ENCODE assay signal across 8 cellular contexts in the genomic region with DNA sequence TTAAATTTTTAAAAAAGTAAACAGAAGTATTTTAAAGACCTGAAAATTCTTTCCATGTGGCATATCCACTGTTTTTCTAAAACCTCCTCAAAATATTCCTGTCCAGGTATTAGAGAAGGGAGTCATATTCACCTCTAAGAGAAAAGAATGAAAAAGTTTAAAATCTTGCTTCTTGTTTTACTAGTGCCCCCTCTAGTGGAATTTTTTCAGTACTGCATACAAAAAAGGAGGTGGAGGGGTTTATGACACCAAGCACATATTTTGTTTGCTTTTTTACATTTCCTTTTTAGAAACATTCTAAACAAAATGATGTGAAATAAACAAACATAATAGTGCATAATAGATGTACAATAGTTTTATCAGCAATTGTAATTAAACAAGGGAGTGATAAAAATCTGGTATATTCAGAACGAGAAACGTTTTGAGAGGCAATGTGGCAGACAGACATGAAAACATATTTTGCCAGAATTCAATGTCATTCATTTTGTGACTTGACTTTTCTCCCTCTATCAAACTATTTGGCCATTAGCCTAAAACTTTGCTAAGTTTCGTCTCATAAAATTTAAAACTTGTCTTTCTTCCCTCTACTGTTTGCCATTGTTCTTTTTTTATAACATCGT.
DNase-seq lines count a peak whose midpoint lies in the region; ATAC-seq and TF ChIP-seq lines count a peak whose summit lies in the region.

No MANE protein-coding gene starts in this region.

- H3K27me3 ChIP-seq in DND-41 (ENCODE audit: insufficient read depth, low read length, poor library complexity) (no peaks in the 10 kb centered on the region), HL-60 (ENCODE audit: insufficient read depth, poor library complexity, severe bottlenecking) (no peaks in the 10 kb centered on the region), stomach (no peaks in the 10 kb centered on the region)

- no peak for TF ChIP-seq POLR2A in stomach (IDR thresholded peaks at IDR 0.05)

- intact Hi-C loops in stomach (cut with DNase I; ENCODE audit: low total_unique reads): loop anchor here (10.0 kb wide), 1 partner anchor 478 kb away; no protein-coding TSS in a partner anchor

- DNase-seq in DND-41: no peak
- peak in 1 of 2 experiments; percentile 6 for DNase-seq in HL-60 (ENCODE audit: low read depth in 1 of 2, low spot score in 1 of 2)
- DNase-seq in SHP77 (lab: John Stamatoyannopoulos, UW): peak; percentile 1 to 26
- peak; percentile 24 for DNase-seq in fibroblast of villous mesenchyme (ENCODE audit: low read depth)
- no peak for DNase-seq in stomach
- DNase-seq in activated effector memory CD4-positive, alpha-beta T cell treated with Interleukin-2 at 50 U/mL for 16 hours: no peak

- H3K79me2 ChIP-seq in DND-41 (ENCODE audit: insufficient read depth, low read length): no peaks in the 10 kb centered on the region

- H3K9me3 ChIP-seq in DND-41 (ENCODE audit: insufficient read depth, low read length, severe bottlenecking): no peaks in the 10 kb centered on the region
- no peaks in the 10 kb centered on the region for H3K9me3 ChIP-seq in stomach

- H2AFZ ChIP-seq in DND-41 (ENCODE audit: low read depth, low read length): no peak overlapping the region

- H3K27ac ChIP-seq in DND-41 (ENCODE audit: low read length) (no peak overlapping the region), HL-60 (replicated peaks) (no peak overlapping the region), stomach (no peak overlapping the region)

- no peak overlapping the region for H3K4me2 ChIP-seq in DND-41 (ENCODE audit: insufficient read depth, low read length)

- H3K4me3 ChIP-seq in DND-41 (ENCODE audit: low read depth in 1 of 2, low read length in 2 of 2) (no peak overlapping the region), HL-60 (replicated peaks; ENCODE audit: insufficient read depth, low read length) (no peak overlapping the region), fibroblast of villous mesenchyme (ENCODE audit: low read depth, low read length) (no peak overlapping the region), stomach (no peak overlapping the region)

- H4K20me1 ChIP-seq in DND-41 (ENCODE audit: insufficient read depth, low read length): no peaks in the 10 kb centered on the region

- TF ChIP-seq CTCF in DND-41 (IDR thresholded peaks at IDR 0.05; ENCODE audit: borderline replicate concordance, extremely low read depth, low read length, poor library complexity, severe bottlenecking) (peak; percentile 84), HL-60 (IDR thresholded peaks at IDR 0.05; ENCODE audit: insufficient read depth, low read length) (peak; percentile 42), fibroblast of villous mesenchyme (IDR thresholded peaks at IDR 0.05; ENCODE audit: insufficient read depth, low read depth, low read length) (peak; percentile 69), stomach (IDR thresholded peaks at IDR 0.05) (peak in 4 of 7 experiments; percentile 52 to 80 (median 68))

- ATAC-seq in DND-41 (ENCODE audit: insufficient read depth, low read depth) (no peak), HG02973 (IDR thresholded peaks at IDR 0.05; ENCODE audit: unreplicated experiment) (no peak), HG02571 (IDR thresholded peaks at IDR 0.05; ENCODE audit: unreplicated experiment) (no peak)

- no peaks in the 10 kb centered on the region for H3K4me1 ChIP-seq in DND-41 (ENCODE audit: insufficient read depth, low read length)
- H3K4me1 ChIP-seq in stomach: no peaks in the 10 kb centered on the region

- no peaks in the 10 kb centered on the region for H3K36me3 ChIP-seq in DND-41 (ENCODE audit: insufficient read depth, low read length)
- no peaks in the 10 kb centered on the region for H3K36me3 ChIP-seq in stomach

- TF ChIP-seq EP300 in stomach (IDR thresholded peaks at IDR 0.05): no peak

- no peak overlapping the region for H3K9ac ChIP-seq in DND-41 (ENCODE audit: low read depth, low read length)

- WGBS in stomach, 5 donors: 51 to 60% (median 57%) methylated on average over 4 of the region's 4 CpGs

Comparison
In these comparisons a context has a peak if more than half of its experiments do, and no peak if none do; other contexts are left out.
1. DNase-seq: peak in SHP77 (2 of 2) and fibroblast of villous mesenchyme (single experiment); none in DND-41 (single experiment), stomach (single experiment) and activated effector memory CD4-positive, alpha-beta T cell treated with Interleukin-2 at 50 U/mL for 16 hours (single experiment).
2. Peak in every context shown above with its lines, with median percentiles within 50 percentile points of each other: CTCF ChIP-seq.